1 cellular context compared by ENCODE assay signal in genomic region chr20:45347936-45348809, GRCh38.
TF ChIP-seq lines count a peak whose summit lies in the region.

SDC4 (minus strand) TSS chr20:45348424; CDS start chr20:45348384, 40 bp downstream.

TF ChIP-seq in HepG2, 621 proteins besides CTCF, POLR2A, EP300 and RAD21 (continued from another document):
- TF ChIP-seq ZBTB40 (IDR thresholded peaks at IDR 0.05) (no peak), ZBTB40 (CRISPR knock-in tag; IDR thresholded peaks at IDR 0.05) (peak; percentile 59; the same call in 1 of the 2 replicates), ZNF710 (CRISPR knock-in tag; IDR thresholded peaks at IDR 0.05; ENCODE audit: borderline replicate concordance) (peak; percentile 76), KLF12 (CRISPR knock-in tag; IDR thresholded peaks at IDR 0.05; ENCODE audit: borderline replicate concordance) (0 out of 2 replicates have a peak, but pooled peaks have one; percentile 46), ZNF281 (CRISPR knock-in tag; IDR thresholded peaks at IDR 0.05; ENCODE audit: borderline replicate concordance) (peak; percentile 37; the same call in 1 of the 2 replicates), SKIL (CRISPR knock-in tag; IDR thresholded peaks at IDR 0.05; ENCODE audit: borderline replicate concordance) (peak; percentile 31; the same call in 1 of the 2 replicates), ZNF264 (CRISPR knock-in tag; IDR thresholded peaks at IDR 0.05) (peak; percentile 39; the same call in 1 of the 2 replicates), CEBPG (CRISPR knock-in tag; IDR thresholded peaks at IDR 0.05) (no peak), ATRX (CRISPR knock-in tag; IDR thresholded peaks at IDR 0.05; ENCODE audit: borderline replicate concordance) (no peak), ZSCAN20 (CRISPR knock-in tag; IDR thresholded peaks at IDR 0.05; ENCODE audit: borderline replicate concordance) (peak; percentile 89; the same call in 1 of the 2 replicates), ZFP36L1 (CRISPR knock-in tag; IDR thresholded peaks at IDR 0.05) (peak; percentile 11; the same call in 1 of the 2 replicates), BCL3 (CRISPR knock-in tag; IDR thresholded peaks at IDR 0.05) (peak; percentile 66; the same call in 1 of the 2 replicates), FIP1L1 (IDR thresholded peaks at IDR 0.05; ENCODE audit: borderline replicate concordance, insufficient read depth, low read depth, low read length) (peak; percentile 63; the same call in 1 of the 2 replicates), POLR2G (IDR thresholded peaks at IDR 0.05; ENCODE audit: low read depth, low read length) (peak; percentile 98), ZNF879 (CRISPR knock-in tag; IDR thresholded peaks at IDR 0.05) (0 out of 2 replicates have a peak, but pooled peaks have one; percentile 30)
